Comparison of ENCODE assay signal across 8 cellular contexts in genomic region chr14:104650057-104650980, GRCh38. TPM values are rescaled to one million over a fixed set of nuclear protein-coding genes. Genes with fewer than 3 reads are reported as not detected.
DNase-seq lines count a peak whose midpoint lies in the region; ATAC-seq and TF ChIP-seq lines count a peak whose summit lies in the region.

No MANE protein-coding gene starts in this region.

- in situ Hi-C loops in astrocyte of the cerebellum (cut with HindIII; ENCODE audit: low sequenced_read_pairs), result no loop called here

- DNase-seq in T-cell (peak in 33 of 34 experiments; percentile 24 to 72 (median 54)), astrocyte of the cerebellum (ENCODE audit: low read depth) (peak; percentile 11), iPS DF 4.7 (ENCODE audit: extremely low read depth, low spot score) (peak; percentile 53), sciatic nerve (ENCODE audit: low spot score) (peak; percentile 89)

- POLR2A ChIA-PET in T-cell (lab: Charles Lee), result no interaction called here

- no peak overlapping the region for H3K27ac Mint-ChIP-seq in T-cell

- peak overlapping the region; percentile 48 for H3K4me3 ChIP-seq in astrocyte of the cerebellum (ENCODE audit: low read depth, low read length)

- CTCF ChIA-PET in T-cell (lab: Charles Lee), result interaction anchor here in 1 of 2 donors (0.6 kb wide), 1 partner anchor 1870 kb away, joined by 3 read pairs; no protein-coding TSS in a partner anchor

- intact Hi-C loops in sciatic nerve (cut with DNase I), result loop anchor here (5.0 kb wide), 1 partner anchor 57 kb away; no protein-coding TSS in a partner anchor

- no peaks in the 10 kb centered on the region for H3K36me3 Mint-ChIP-seq in T-cell

- TF ChIP-seq CTCF in GM12872 (IDR thresholded peaks at IDR 0.05; ENCODE audit: insufficient read depth, low read depth, low read length), result peak; percentile 96
- peak; percentile 99 for TF ChIP-seq CTCF in astrocyte of the cerebellum (IDR thresholded peaks at IDR 0.05; ENCODE audit: low read depth, low read length, missing control alignments)

- ATAC-seq in HG03460 (IDR thresholded peaks at IDR 0.05; ENCODE audit: unreplicated experiment) (peak; percentile 69), T-cell (replicated peaks in 1 of 4) (peak; percentile 79 to 84 (median 83)), sciatic nerve (peak; percentile 91), HG02840 (IDR thresholded peaks at IDR 0.05; ENCODE audit: low FRiP score, unreplicated experiment) (no peak), GM19455 (IDR thresholded peaks at IDR 0.05; ENCODE audit: unreplicated experiment) (no peak)

- peaks cover 1 to 6% of the 10 kb centered on the region in 2 donors for H3K27me3 Mint-ChIP-seq in T-cell

- peaks cover 0 to 1% (median under 1%) of the 10 kb centered on the region in 3 donors for H3K9me3 Mint-ChIP-seq in T-cell

- peak overlapping the region in 2 of 3 donors; percentile 45 to 50 for H3K4me3 Mint-ChIP-seq in T-cell

- peaks cover 0 to 4% (median 2%) of the 10 kb centered on the region in 3 donors for H3K4me1 Mint-ChIP-seq in T-cell

RNA-seq across cellular contexts. Expression of gene INF2, which starts 39.1 kb away (rescaled TPM):
- total RNA-seq in T-cell (100 to 1,000 TPM in 2 of 5 donors, 10 to 100 TPM in 3; 72.7 to 128 (median 83.7) TPM), sciatic nerve (343 TPM)

RNA-seq across cellular contexts. Expression of gene TMEM179, which starts 45.7 kb away (rescaled TPM):
- total RNA-seq in T-cell (not detected), sciatic nerve (4.5 TPM)

Comparison
In these comparisons a context has a peak if more than half of its experiments do, and no peak if none do; other contexts are left out.
1. ATAC-seq: peak in HG03460 (single experiment), T-cell (4 of 4) and sciatic nerve (single experiment); none in HG02840 (single experiment) and GM19455 (single experiment).
2. DNase-seq: peak in every context shown above with its lines; median percentile 89 in sciatic nerve; 54 in T-cell; 53 in iPS DF 4.7; 11 in astrocyte of the cerebellum.